Comparison of ENCODE assay signal across 2 cellular contexts in genomic region chr11:77347962-77348361, GRCh38.
TF ChIP-seq lines count a peak whose summit lies in the region.

No MANE protein-coding gene starts in this region.

TF ChIP-seq in HepG2, 621 proteins besides CTCF, POLR2A, EP300 and RAD21:
- peak; percentile 93 for TF ChIP-seq MNT (IDR thresholded peaks at IDR 0.05)
- no peak for TF ChIP-seq CERS6 (CRISPR knock-in tag; IDR thresholded peaks at IDR 0.05)

TF ChIP-seq in IMR-90, 13 proteins besides CTCF, POLR2A, EP300 and RAD21:
- no peak for TF ChIP-seq USF2 (IDR thresholded peaks at IDR 0.05; ENCODE audit: low read depth, low read length)
- no peak for TF ChIP-seq BHLHE40 (IDR thresholded peaks at IDR 0.05; ENCODE audit: low read depth, low read length)
- TF ChIP-seq RCOR1 (IDR thresholded peaks at IDR 0.05; ENCODE audit: insufficient replicate concordance, low read length), result no peak
- TF ChIP-seq NFE2L2 (IDR thresholded peaks at IDR 0.05; ENCODE audit: low read depth, low read length), result no peak
- TF ChIP-seq CEBPB (IDR thresholded peaks at IDR 0.05; ENCODE audit: low read depth, low read length), result no peak
- no peak for TF ChIP-seq CHD1 (IDR thresholded peaks at IDR 0.05; ENCODE audit: low read depth, low read length)
- no peak for TF ChIP-seq FOS (IDR thresholded peaks at IDR 0.05; ENCODE audit: low read depth, low read length)
- TF ChIP-seq RFX5 (IDR thresholded peaks at IDR 0.05; ENCODE audit: low read depth, low read length), result no peak
- no peak for TF ChIP-seq SMC3 (IDR thresholded peaks at IDR 0.05; ENCODE audit: low read depth, low read length)
TF ChIP-seq in IMR-90: peak in this region for 0.
